Comparison of ENCODE assay signal across 2 cellular contexts in the genomic region with DNA sequence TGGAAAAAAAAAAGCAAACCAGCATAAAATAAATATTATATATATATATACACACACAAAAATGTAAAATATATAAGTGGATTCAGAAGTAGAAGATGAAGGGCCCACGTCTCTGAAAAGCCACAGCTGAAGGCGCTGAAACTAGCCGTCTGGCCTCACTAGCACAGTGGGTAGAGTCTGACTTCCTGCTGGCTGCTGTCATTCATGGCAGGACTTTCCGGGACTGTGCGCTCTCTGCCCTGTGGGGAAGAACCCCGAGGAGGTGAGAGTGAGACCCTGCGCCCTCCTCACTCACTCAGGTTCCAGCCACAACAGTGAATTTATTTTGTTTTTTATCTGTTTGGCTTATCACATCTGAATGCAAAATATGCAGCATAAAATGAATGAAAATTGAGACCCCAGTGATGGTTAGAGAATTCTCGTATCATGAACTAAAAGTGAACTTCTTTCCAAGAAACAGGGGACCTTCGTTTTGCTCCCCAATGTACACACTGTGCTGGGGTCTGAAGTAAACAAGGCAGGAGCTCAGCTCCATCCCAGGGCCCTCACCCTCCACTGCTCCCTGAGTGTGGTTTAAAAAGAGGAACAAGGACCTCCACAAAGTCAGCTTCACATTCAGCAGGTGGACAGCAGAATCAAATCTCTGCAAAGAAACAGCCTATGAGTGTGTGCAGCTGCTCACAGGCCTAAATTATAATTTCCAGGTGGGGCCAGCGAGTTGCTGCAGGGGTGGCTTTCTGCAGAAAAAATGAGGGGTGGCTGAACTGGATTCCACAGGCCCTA.
TF ChIP-seq lines count a peak whose summit lies in the region.

No MANE protein-coding gene starts in this region.

TF ChIP-seq in SK-N-SH, 30 proteins besides CTCF, POLR2A, EP300 and RAD21 (continued from another document):
- TF ChIP-seq FOXM1 (IDR thresholded peaks at IDR 0.05; ENCODE audit: low read depth) = no peak
- no peak for TF ChIP-seq NFIC (IDR thresholded peaks at IDR 0.05; ENCODE audit: borderline replicate concordance)
- no peak for TF ChIP-seq TEAD4 (IDR thresholded peaks at IDR 0.05; ENCODE audit: borderline replicate concordance, insufficient read depth)

TF ChIP-seq in SK-N-SH treated with all-trans-retinoic acid at 6 μM for 48 hours, 23 proteins besides CTCF, POLR2A, EP300 and RAD21 (continued from another document):
- TF ChIP-seq RARB (CRISPR knock-in tag; IDR thresholded peaks at IDR 0.05) (no peak), ZNF70 (CRISPR knock-in tag; IDR thresholded peaks at IDR 0.05) (no peak), CSDC2 (CRISPR knock-in tag; IDR thresholded peaks at IDR 0.05) (no peak), ZFP30 (CRISPR knock-in tag; IDR thresholded peaks at IDR 0.05) (no peak), TCF4 (CRISPR knock-in tag; IDR thresholded peaks at IDR 0.05; ENCODE audit: borderline replicate concordance) (no peak), ZNF8 (CRISPR knock-in tag; IDR thresholded peaks at IDR 0.05) (no peak), TSHZ2 (CRISPR knock-in tag; IDR thresholded peaks at IDR 0.05) (no peak), CREB5 (CRISPR knock-in tag; IDR thresholded peaks at IDR 0.05; ENCODE audit: low read depth) (no peak), PPARA (CRISPR knock-in tag; IDR thresholded peaks at IDR 0.05; ENCODE audit: borderline replicate concordance) (no peak)
